ENCODE assay signal across 29 cellular contexts in genomic region chr3:52546111-52546901, GRCh38. TPM values are rescaled to one million over a fixed set of nuclear protein-coding genes. Genes with fewer than 3 reads are reported as not detected.
A peak's percentile ranks its signal among the peaks of the same experiment; 100 is the strongest.
DNase-seq lines count a peak whose midpoint lies in the region; ATAC-seq and TF ChIP-seq lines count a peak whose summit lies in the region.
"Had no signal": no experiment of that assay in that cellular context is flagged by ENCODE, and none has a peak within 500 bp of the region (broad histone marks: within the 10 kb centered on the region; RNA-seq: fewer than 3 reads in every experiment).

No MANE protein-coding gene starts in this region.

- no peak for TF ChIP-seq POLR2A in breast epithelium (IDR thresholded peaks at IDR 0.05)

- TF ChIP-seq CTCF in MCF 10A (IDR thresholded peaks at IDR 0.05; ENCODE audit: unreplicated experiment) (no peak), breast epithelium (IDR thresholded peaks at IDR 0.05) (no peak), fibroblast of the aortic adventitia (IDR thresholded peaks at IDR 0.05; ENCODE audit: insufficient read depth, low read length) (no peak)

- H3K36me3 Mint-ChIP-seq in MCF 10A (ENCODE audit: insufficient read depth, unreplicated experiment), result peaks cover 82% of the 10 kb centered on the region
- H3K36me3 Mint-ChIP-seq: naive B cell had no signal

- no peaks in the 10 kb centered on the region for H3K27me3 Mint-ChIP-seq in MCF 10A (ENCODE audit: insufficient read depth, unreplicated experiment)
- H3K27me3 Mint-ChIP-seq: memory B cell, naive B cell had no signal

- no peak for ATAC-seq in HG03354 (IDR thresholded peaks at IDR 0.05; ENCODE audit: poor library complexity, severe bottlenecking, unreplicated experiment)
- ATAC-seq: A549; Right ventricle myocardium inferior; stimulated activated effector memory CD8-positive, alpha-beta T cell treated with anti-CD3 and anti-CD28 coated beads, Interleukin-12 subunit alpha, Interleukin-12 subunit beta, amount 100 ng/mL, for 72 hours; WTC11 had no signal

- peak overlapping the region; percentile 42 for H3K27ac Mint-ChIP-seq in MCF 10A (ENCODE audit: low read depth, unreplicated experiment)
- H3K27ac Mint-ChIP-seq: memory B cell; stimulated activated effector memory CD8-positive, alpha-beta T cell treated with anti-CD3 and anti-CD28 coated beads, Interleukin-12 subunit alpha, Interleukin-12 subunit beta, amount 100 ng/mL, for 72 hours; WTC11 had no signal

- H3K9me3 ChIP-seq in breast epithelium (no peaks in the 10 kb centered on the region), adipocyte (ENCODE audit: control insufficient read depth, low read length) (no peaks in the 10 kb centered on the region)
- H3K9me3 ChIP-seq: A549, BLaER1, esophagus squamous epithelium, HAP-1 had no signal

- peak overlapping the region; percentile 9 for H3K9ac ChIP-seq in adipocyte (ENCODE audit: low read length)
- H3K9ac ChIP-seq: BLaER1 had no signal

- H3K4me3 Mint-ChIP-seq in MCF 10A (ENCODE audit: unreplicated experiment), result no peak overlapping the region
- H3K4me3 Mint-ChIP-seq: memory B cell; naive B cell; stimulated activated effector memory CD8-positive, alpha-beta T cell treated with anti-CD3 and anti-CD28 coated beads, Interleukin-12 subunit alpha, Interleukin-12 subunit beta, amount 100 ng/mL, for 72 hours; WTC11 had no signal

- H3K36me3 ChIP-seq in breast epithelium, result no peaks in the 10 kb centered on the region
- peaks cover 62% of the 10 kb centered on the region for H3K36me3 ChIP-seq in adipocyte (ENCODE audit: control insufficient read depth, insufficient read depth, low read length, severe bottlenecking)

- H3K27ac ChIP-seq in breast epithelium (no peak overlapping the region), substantia nigra (ENCODE audit: low read depth, low read length, poor library complexity, severe bottlenecking) (peak overlapping the region; percentile 39)
- H3K27ac ChIP-seq: A549, BLaER1, esophagus squamous epithelium had no signal

- peaks cover 7% of the 10 kb centered on the region for H3K4me1 Mint-ChIP-seq in MCF 10A (ENCODE audit: insufficient read depth, unreplicated experiment)
- H3K4me1 Mint-ChIP-seq: memory B cell; stimulated activated effector memory CD8-positive, alpha-beta T cell treated with anti-CD3 and anti-CD28 coated beads, Interleukin-12 subunit alpha, Interleukin-12 subunit beta, amount 100 ng/mL, for 72 hours had no signal

- H3K9me3 Mint-ChIP-seq in MCF 10A (ENCODE audit: unreplicated experiment), result no peaks in the 10 kb centered on the region
- H3K9me3 Mint-ChIP-seq: memory B cell; naive B cell; stimulated activated effector memory CD8-positive, alpha-beta T cell treated with anti-CD3 and anti-CD28 coated beads, Interleukin-12 subunit alpha, Interleukin-12 subunit beta, amount 100 ng/mL, for 72 hours; WTC11 had no signal

- DNase-seq in MCF 10A (ENCODE audit: unreplicated experiment), result no peak
- DNase-seq in breast epithelium (ENCODE audit: low spot score in 2 of 2), result no peak
- DNase-seq in adipocyte (ENCODE audit: low read depth), result peak; percentile 28
- DNase-seq in fibroblast of the aortic adventitia (ENCODE audit: low read depth), result peak; percentile 31
- no peak for DNase-seq in substantia nigra (lab: John Stamatoyannopoulos, UW)
- no peak for DNase-seq in Kasumi-1 (lab: John Stamatoyannopoulos, UW)
- DNase-seq in activated CD4-positive, alpha-beta T cell treated with anti-CD3 and anti-CD28 coated beads for 1 hour, result no peak
- DNase-seq: activated naive CD4-positive, alpha-beta T cell treated with anti-CD3 and anti-CD28 coated beads, Interleukin-2, amount 50 U/mL, for 16 hours; COR-L47; DMS79 treated with DMSO at 0.1 percent for 48 hours; effector memory CD4-positive, alpha-beta T cell; esophagus squamous epithelium; kidney glomerular epithelial cell; naive B cell; NCI-H1436; NCI-H446 treated with DMSO at 0.1 percent for 48 hours; occipital lobe; stimulated activated CD4-positive, alpha-beta T cell treated with anti-CD3 and anti-CD28 coated beads, Interleukin-2, amount 100 ng/mL, for 24 hours; SW 1271 had no signal

- H3K27me3 ChIP-seq in breast epithelium (no peaks in the 10 kb centered on the region), adipocyte (replicated peaks; ENCODE audit: control insufficient read depth, insufficient read depth, low read length) (no peaks in the 10 kb centered on the region)
- H3K27me3 ChIP-seq: BLaER1, esophagus squamous epithelium had no signal

- POLR2A ChIA-PET in MCF 10A (lab: Yijun Ruan, JAX), result interaction anchor here (1.1 to 1.2 kb wide), 3 partner anchors 10 to 140 kb away, joined by 3 to 6 read pairs (median 3); partner anchors contain the start of gene UQCC5

- H3K4me3 ChIP-seq in breast epithelium, result no peak overlapping the region
- no peak overlapping the region for H3K4me3 ChIP-seq in adipocyte (ENCODE audit: low read length)
- no peak overlapping the region for H3K4me3 ChIP-seq in fibroblast of the aortic adventitia (ENCODE audit: low read depth, low read length)
- H3K4me3 ChIP-seq: A549, BLaER1, esophagus squamous epithelium, HAP-1, smooth muscle cell had no signal

- no TSS peak for BruUV-seq in MCF 10A (replicated peaks; lab: Mats Ljungman, UMichigan)

- H3K4me1 ChIP-seq in breast epithelium (no peaks in the 10 kb centered on the region), adipocyte (ENCODE audit: control insufficient read depth, insufficient read depth, low read length) (peaks cover 10% of the 10 kb centered on the region)
- H3K4me1 ChIP-seq: A549, BLaER1, esophagus squamous epithelium, HAP-1 had no signal

- CTCF ChIA-PET in MCF 10A (lab: Yijun Ruan, JAX), result no interaction called here

- intact Hi-C loops in MCF 10A (cut with micrococcal nuclease), result no loop called here
- intact Hi-C loops in breast epithelium (cut with DNase I; ENCODE audit: low total_unique reads), result no loop called here

RNA-seq across cellular contexts. Expression of gene UQCC5, which starts 9.9 kb away (rescaled TPM):
- total RNA-seq in MCF 10A (2022) (22.6 and 25.9 TPM in 2 replicates), breast epithelium (10 to 100 TPM in 1 of 3 donors, 1 to 10 TPM in 2; 1.3 to 14.1 (median 1.8) TPM), fibroblast of the aortic adventitia (ENCODE audit: low replicate concordance) (4.3 and 7.7 TPM in 2 replicates)

RNA-seq across cellular contexts. Expression of gene NT5DC2, which starts 12.6 kb away (rescaled TPM):
- 28.9 and 36.9 TPM in 2 replicates for total RNA-seq in MCF 10A (2022)
- 10 to 100 TPM; 26.5 to 35.7 (median 28.6) TPM for total RNA-seq in breast epithelium
- total RNA-seq in fibroblast of the aortic adventitia (ENCODE audit: low replicate concordance), result 31.1 and 68.2 TPM in 2 replicates

RNA-seq across cellular contexts. Expression of gene STAB1, which starts 51.2 kb away (rescaled TPM):
- total RNA-seq in MCF 10A (2022) (not detected in 2 replicates), breast epithelium (100 to 1,000 TPM in 1 of 3 donors, 10 to 100 TPM in 2; 47.7 to 149 (median 55.4) TPM), fibroblast of the aortic adventitia (ENCODE audit: low replicate concordance) (0.90 and 1.1 TPM in 2 replicates)
- total RNA-seq: M059J had no signal

Comparison
In these comparisons a context has a peak if more than half of its experiments do, and no peak if none do; other contexts are left out.
1. RNA of gene STAB1, which starts 51.2 kb away (total RNA-seq): 47.7 to 149 TPM in breast epithelium; 0.90 to 1.1 TPM in fibroblast of the aortic adventitia and not detected in MCF 10A; every median in the first group is over 10 times any median in the second.
2. DNase-seq: peak in adipocyte (single experiment) and fibroblast of the aortic adventitia (single experiment); none in MCF 10A (single experiment), breast epithelium (0 of 2), substantia nigra (0 of 49), Kasumi-1 (0 of 2) and activated CD4-positive, alpha-beta T cell treated with anti-CD3 and anti-CD28 coated beads for 1 hour (single experiment).